36 cellular contexts compared by ENCODE assay signal in the genomic region with DNA sequence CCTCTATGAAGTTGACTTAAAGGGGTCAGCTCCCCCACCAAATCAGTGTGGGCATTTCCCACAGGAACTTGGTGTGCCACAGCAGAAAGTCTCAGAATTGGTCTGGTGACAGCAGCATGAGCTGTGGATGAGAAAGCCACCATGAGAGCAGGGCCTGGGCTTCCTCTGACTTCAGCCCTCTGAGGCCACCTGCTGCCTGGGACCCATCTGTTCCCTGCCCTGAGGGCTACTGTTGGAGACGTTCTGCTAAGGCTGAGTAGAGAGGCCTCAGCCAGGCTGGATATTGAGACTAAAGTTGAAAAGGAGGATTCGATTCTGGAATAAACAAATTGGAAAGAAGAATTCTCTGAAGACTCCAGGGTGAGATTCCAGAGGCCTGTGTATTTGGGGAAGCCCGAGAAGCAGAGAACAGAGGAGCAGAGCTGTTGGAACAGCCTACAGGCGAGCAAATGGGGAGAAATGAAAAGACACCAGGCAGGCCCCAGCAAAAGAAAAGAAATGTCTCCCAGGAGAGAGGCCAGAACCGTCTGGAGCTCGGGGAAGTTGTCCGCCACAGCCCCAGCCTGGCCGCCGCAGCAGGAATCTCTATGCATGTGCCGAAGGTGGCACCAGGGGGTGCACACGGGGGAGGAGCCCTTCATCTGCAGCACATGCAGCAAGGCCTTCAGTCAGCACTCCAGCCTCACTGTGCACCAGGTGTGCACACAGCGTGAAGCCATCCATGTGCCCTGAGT. TPM values are rescaled to one million over a fixed set of nuclear protein-coding genes. Genes with fewer than 3 reads are reported as not detected.
DNase-seq lines count a peak whose midpoint lies in the region; ATAC-seq, FAIRE-seq and TF ChIP-seq lines count a peak whose summit lies in the region.
"Had no signal": no experiment of that assay in that cellular context is flagged by ENCODE, and none has a peak within 500 bp of the region (broad histone marks: within the 10 kb centered on the region; RNA-seq: fewer than 3 reads in every experiment).

No MANE protein-coding gene starts in this region.

- TF ChIP-seq EP300 in HepG2 (IDR thresholded peaks at IDR 0.05; ENCODE audit: low read depth in 2 of 2, low read length in 2 of 2) (no peak), HepG2 (CRISPR knock-in tag; IDR thresholded peaks at IDR 0.05; ENCODE audit: borderline replicate concordance) (no peak)

- no peaks in the 10 kb centered on the region for H3K4me1 ChIP-seq in HepG2 (ENCODE audit: insufficient read depth, low read length)
- H3K4me1 ChIP-seq in right lobe of liver, result no peaks in the 10 kb centered on the region
- H3K4me1 ChIP-seq: adrenal gland, BE2C, body of pancreas, esophagus squamous epithelium, foreskin keratinocyte, heart left ventricle, parathyroid adenoma, right atrium auricular region, testis had no signal

- intact Hi-C loops in HepG2 (cut with micrococcal nuclease; ENCODE audit: unreplicated experiment), result no loop called here
- intact Hi-C loops in right lobe of liver (cut with DNase I), result no loop called here

- POLR2A ChIA-PET in HepG2 (lab: Yijun Ruan, JAX), result no interaction called here

- H3K4me3 ChIP-seq in HepG2 (replicated peaks in 1 of 3; ENCODE audit: insufficient read depth in 1 of 3, low read depth in 2 of 3, low read length in 3 of 3), result no peak overlapping the region
- H3K4me3 ChIP-seq in right lobe of liver, result no peak overlapping the region
- H3K4me3 ChIP-seq: adrenal gland, body of pancreas, esophagus squamous epithelium, heart left ventricle, right atrium auricular region, testis had no signal

- no peak overlapping the region for H3K9ac ChIP-seq in HepG2 (ENCODE audit: insufficient read depth, low read depth, low read length)
- H3K9ac ChIP-seq: parathyroid adenoma had no signal

- ATAC-seq in HepG2, result peak; percentile 88
- ATAC-seq in right lobe of liver, result no peak
- ATAC-seq in HG02973 (IDR thresholded peaks at IDR 0.05; ENCODE audit: unreplicated experiment), result no peak
- ATAC-seq in HG03039 (IDR thresholded peaks at IDR 0.05; ENCODE audit: unreplicated experiment), result no peak
- ATAC-seq: activated CD4-positive, alpha-beta T cell treated with anti-CD3 and anti-CD28 coated beads for 36 hours; activated CD8-positive, alpha-beta T cell treated with anti-CD3 and anti-CD28 coated beads, Interleukin-2, amount 10 ng/mL, durations not matched to agents 7 days and 5 days; activated T-helper 17 cell treated with anti-CD3 and anti-CD28 coated beads, Interleukin-2, amount 50 U/mL, for 72 hours; body of pancreas; foreskin keratinocyte; heart left ventricle; left ventricle myocardium superior; SK-N-SH treated with all-trans-retinoic acid at 6 μM for 48 hours; stimulated activated naive CD8-positive, alpha-beta T cell treated with anti-CD3 and anti-CD28 coated beads, Interleukin-15, Interleukin-2, amounts not matched to agents 100 U/mL and 50 U/mL, for 24 hours; T-helper 17 cell had no signal

- TF ChIP-seq POLR2A in HepG2 (IDR thresholded peaks at IDR 0.05; ENCODE audit: insufficient read depth in 1 of 2, low read depth in 2 of 2, low read length in 2 of 2) (no peak), right lobe of liver (IDR thresholded peaks at IDR 0.05) (no peak), erythroblast (IDR thresholded peaks at IDR 0.05; ENCODE audit: low read length) (no peak)

- no peak overlapping the region for H3K4me2 ChIP-seq in HepG2 (ENCODE audit: low read depth, low read length)

- H4K20me1 ChIP-seq in HepG2 (ENCODE audit: insufficient read depth, low read length), result no peaks in the 10 kb centered on the region

- no peak overlapping the region for H2AFZ ChIP-seq in HepG2 (ENCODE audit: low read length)
- H2AFZ ChIP-seq: parathyroid adenoma had no signal

- FAIRE-seq in HepG2 (lab: Jason Lieb, UNC), result peak; percentile 58
- FAIRE-seq: endometrium, keratinocyte, TTC549, urothelium cell line had no signal

- H3K27me3 ChIP-seq in HepG2 (ENCODE audit: control insufficient read depth in 1 of 2, insufficient read depth in 2 of 2, low read length in 2 of 2) (peaks cover 3 to 47% of the 10 kb centered on the region in 2 experiments; a peak in 3 of 5 replicates), right lobe of liver (no peaks in the 10 kb centered on the region)
- H3K27me3 ChIP-seq: adrenal gland, body of pancreas, esophagus squamous epithelium, foreskin keratinocyte, heart left ventricle, right atrium auricular region, testis had no signal

- TF ChIP-seq CTCF in HepG2 (CRISPR knock-in tag; IDR thresholded peaks at IDR 0.05) (peak; percentile 46), right lobe of liver (IDR thresholded peaks at IDR 0.05) (no peak)

- BruUV-seq in HepG2 (replicated peaks; lab: Mats Ljungman, UMichigan), result no TSS peak

- TF ChIP-seq RAD21 in HepG2 (CRISPR knock-in tag; IDR thresholded peaks at IDR 0.05), result no peak

- H3K27ac ChIP-seq in HepG2 (ENCODE audit: extremely low read length, insufficient read depth, low read length) (no peak overlapping the region), right lobe of liver (no peak overlapping the region)
- H3K27ac ChIP-seq: adrenal gland, body of pancreas, esophagus squamous epithelium, foreskin keratinocyte, heart left ventricle, parathyroid adenoma, right atrium auricular region, testis had no signal

- CTCF ChIA-PET in HepG2 (lab: Yijun Ruan, JAX; ENCODE audit: low intra/inter-chr PET ratio, low total read pairs), result no interaction called here

- DNase-seq in HepG2 (ENCODE audit: low spot score) (no peak), right lobe of liver (no peak), NCI-H2171 treated with DMSO at 0.1 percent for 48 hours (lab: John Stamatoyannopoulos, UW) (peak; percentile 92), cerebellum (ENCODE audit: low spot score) (peak; percentile 20), erythroblast (lab: John Stamatoyannopoulos, UW) (no peak)
- DNase-seq: activated CD4-positive, alpha-beta T cell treated with anti-CD3 and anti-CD28 coated beads for 36 hours; activated CD8-positive, alpha-beta T cell treated with anti-CD3 and anti-CD28 coated beads, Interleukin-2, amount 10 ng/mL, durations not matched to agents 7 days and 5 days; activated naive CD4-positive, alpha-beta T cell treated with anti-CD3 and anti-CD28 coated beads, Interleukin-2, amount 10 ng/mL, durations not matched to agents 7 days and 5 days; adrenal gland; BE2C; body of pancreas; cerebellar nuclear complex; DND-41; esophagus squamous epithelium; foreskin keratinocyte; heart left ventricle; IMR-90; left ventricle myocardium superior; mesendoderm; MV-4-11; NCI-H1930; NCI-H510A treated with DMSO at 0.1 percent for 48 hours; stimulated activated CD4-positive, alpha-beta T cell treated with anti-CD3 and anti-CD28 coated beads, Interleukin-2, amount 100 ng/mL, for 24 hours; stimulated activated naive CD8-positive, alpha-beta T cell treated with anti-CD3 and anti-CD28 coated beads, Interleukin-15, Interleukin-2, amounts not matched to agents 100 U/mL and 50 U/mL, for 24 hours; T-helper 17 cell; testis had no signal

- no peaks in the 10 kb centered on the region for H3K9me3 ChIP-seq in HepG2 (ENCODE audit: low read length)
- no peaks in the 10 kb centered on the region for H3K9me3 ChIP-seq in right lobe of liver
- H3K9me3 ChIP-seq: adrenal gland, body of pancreas, right atrium auricular region, testis had no signal

- H3K36me3 ChIP-seq in HepG2 (replicated peaks in 1 of 2; ENCODE audit: control insufficient read depth in 1 of 2, insufficient read depth in 2 of 2, low read length in 2 of 2) (no peaks in the 10 kb centered on the region), right lobe of liver (no peaks in the 10 kb centered on the region)
- H3K36me3 ChIP-seq: adrenal gland, BE2C, esophagus squamous epithelium, heart left ventricle, right atrium auricular region had no signal

- in situ Hi-C loops in HepG2 (cut with HindIII; ENCODE audit: extremely low pct_ligation_motif_present, low pct_unique_long_range_greater_than_20kb), result no loop called here

- 35% methylated on average over 7 of the region's 12 CpGs for WGBS in HepG2 (ENCODE audit: low lambda C conversion rate)
- 35% methylated on average over 5 of the region's 12 CpGs for WGBS in right lobe of liver (ENCODE audit: insufficient coverage, low coverage, low lambda C conversion rate, missing lambda C conversion rate)

- H3K79me2 ChIP-seq in HepG2 (ENCODE audit: insufficient read depth, low read length), result no peaks in the 10 kb centered on the region
- H3K79me2 ChIP-seq: parathyroid adenoma had no signal

TF ChIP-seq in HepG2, 621 proteins besides CTCF, POLR2A, EP300 and RAD21 (continues in another document):
- TF ChIP-seq SMC3 (IDR thresholded peaks at IDR 0.05; ENCODE audit: low read length) (peak; percentile 14; the same call in 1 of the 2 replicates), IRX3 (CRISPR knock-in tag; IDR thresholded peaks at IDR 0.05; ENCODE audit: borderline replicate concordance, low read depth) (no peak), RXRA (CRISPR knock-in tag; IDR thresholded peaks at IDR 0.05) (0 out of 2 replicates have a peak, but pooled peaks have one; percentile 12)

RNA-seq across cellular contexts. Expression of a gene that starts 37.5 kb away (rescaled TPM):
- 171 and 256 TPM in 2 replicates for total RNA-seq in HepG2 (2016; rRNA removed; fragmentation: Illumina TruSeq; extraction: Trizol)
- total RNA-seq in HepG2 (2016; cell fraction: cytosol; rRNA removed; fragmentation: Illumina TruSeq; extraction: Trizol; ENCODE audit: low read depth), result 45.6 and 51.1 TPM in 2 replicates
- 169 and 245 TPM in 2 replicates for total RNA-seq in HepG2 (2016; cell fraction: insoluble cytoplasmic fraction; rRNA removed; fragmentation: Illumina TruSeq; extraction: Trizol)
- total RNA-seq in HepG2 (2016; cell fraction: membrane; rRNA removed; fragmentation: Illumina TruSeq; extraction: Trizol), result 82.9 and 105 TPM in 2 replicates
- 118 and 127 TPM in 2 replicates for total RNA-seq in HepG2 (2016; cell fraction: nucleus; rRNA removed; fragmentation: Illumina TruSeq; extraction: Trizol)
- 72.1 and 90.3 TPM in 2 replicates for polyA plus RNA-seq in HepG2 (2011; rRNA removed)
- polyA plus RNA-seq in HepG2 (2011; cell fraction: cytosol; rRNA removed), result 47.0 and 59.7 TPM in 2 replicates
- polyA plus RNA-seq in HepG2 (2011; cell fraction: nucleus; rRNA removed), result 59.5 and 68.9 TPM in 2 replicates
- 84.6 and 86.2 TPM in 2 replicates for polyA plus RNA-seq in HepG2 (2012)
- 10.5 and 11.9 TPM in 2 replicates for polyA plus RNA-seq in HepG2 (2016; cell fraction: cytosol; fragmentation: Illumina TruSeq; extraction: Trizol; ENCODE audit: low read depth)
- 147 and 153 TPM in 2 replicates for polyA plus RNA-seq in HepG2 (2016; cell fraction: insoluble cytoplasmic fraction; fragmentation: Illumina TruSeq; extraction: Trizol; ENCODE audit: low read depth)
- polyA plus RNA-seq in HepG2 (2016; cell fraction: membrane; fragmentation: Illumina TruSeq; extraction: Trizol; ENCODE audit: low read depth), result 23.2 and 29.4 TPM in 2 replicates
- polyA plus RNA-seq in HepG2 (2016; cell fraction: nucleus; fragmentation: Illumina TruSeq; extraction: Trizol; ENCODE audit: insufficient read depth, low read depth), result 96.3 and 98.6 TPM in 2 replicates
- polyA minus RNA-seq in HepG2 (2011; rRNA and poly(A)+ RNA removed; ENCODE audit: low replicate concordance), result 14.6 and 43.6 TPM in 2 replicates
- polyA minus RNA-seq in HepG2 (2011; cell fraction: cytosol; rRNA and poly(A)+ RNA removed), result 68.8 and 71.0 TPM in 2 replicates
- 98.6 and 107 TPM in 2 replicates for polyA minus RNA-seq in HepG2 (2011; cell fraction: nucleus; rRNA and poly(A)+ RNA removed)
- total RNA-seq in right lobe of liver, result 10 to 100 TPM; 18.2 to 39.5 (median 26.7) TPM
- 55.8 TPM for total RNA-seq in cerebellum

Comparison
In these comparisons a context has a peak if more than half of its experiments do, and no peak if none do; other contexts are left out.
1. DNase-seq: peak in NCI-H2171 treated with DMSO at 0.1 percent for 48 hours (single experiment) and cerebellum (single experiment); none in HepG2 (single experiment), right lobe of liver (0 of 3) and erythroblast (0 of 2).